Comparison of ENCODE assay signal across 1 cellular context in genomic region chr12:70052931-70053497, GRCh38.
TF ChIP-seq lines count a peak whose summit lies in the region.

No MANE protein-coding gene starts in this region.

TF ChIP-seq in HepG2, 621 proteins besides CTCF, POLR2A, EP300 and RAD21 (continued from another document):
- TF ChIP-seq, protein P1, sequence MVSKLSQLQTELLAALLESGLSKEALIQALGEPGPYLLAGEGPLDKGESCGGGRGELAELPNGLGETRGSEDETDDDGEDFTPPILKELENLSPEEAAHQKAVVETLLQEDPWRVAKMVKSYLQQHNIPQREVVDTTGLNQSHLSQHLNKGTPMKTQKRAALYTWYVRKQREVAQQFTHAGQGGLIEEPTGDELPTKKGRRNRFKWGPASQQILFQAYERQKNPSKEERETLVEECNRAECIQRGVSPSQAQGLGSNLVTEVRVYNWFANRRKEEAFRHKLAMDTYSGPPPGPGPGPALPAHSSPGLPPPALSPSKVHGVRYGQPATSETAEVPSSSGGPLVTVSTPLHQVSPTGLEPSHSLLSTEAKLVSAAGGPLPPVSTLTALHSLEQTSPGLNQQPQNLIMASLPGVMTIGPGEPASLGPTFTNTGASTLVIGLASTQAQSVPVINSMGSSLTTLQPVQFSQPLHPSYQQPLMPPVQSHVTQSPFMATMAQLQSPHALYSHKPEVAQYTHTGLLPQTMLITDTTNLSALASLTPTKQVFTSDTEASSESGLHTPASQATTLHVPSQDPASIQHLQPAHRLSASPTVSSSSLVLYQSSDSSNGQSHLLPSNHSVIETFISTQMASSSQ (IDR thresholded peaks at IDR 0.05; ENCODE audit: low read depth): no peak
- TF ChIP-seq, protein P1 (CRISPR knock-in tag; IDR thresholded peaks at IDR 0.05; ENCODE audit: borderline replicate concordance): 0 out of 2 replicates have a peak, but pooled peaks have one; percentile 19
- TF ChIP-seq SOX6 (IDR thresholded peaks at IDR 0.05) (no peak), SOX6 (CRISPR knock-in tag; IDR thresholded peaks at IDR 0.05) (peak; percentile 93), EHMT2 (IDR thresholded peaks at IDR 0.05; ENCODE audit: borderline replicate concordance, low read depth, low read length) (peak; percentile 58; the same call in 1 of the 2 replicates), ZNF576 (CRISPR knock-in tag; IDR thresholded peaks at IDR 0.05) (no peak), FOXK1 (CRISPR knock-in tag; IDR thresholded peaks at IDR 0.05; ENCODE audit: borderline replicate concordance, low read depth) (0 out of 2 replicates have a peak, but pooled peaks have one; percentile 15), TCF12 (IDR thresholded peaks at IDR 0.05) (no peak), TCF12 (CRISPR knock-in tag; IDR thresholded peaks at IDR 0.05) (no peak), MIER3 (CRISPR knock-in tag; IDR thresholded peaks at IDR 0.05; ENCODE audit: borderline replicate concordance) (peak; percentile 71; the same call in 1 of the 2 replicates), ZNF878 (CRISPR knock-in tag; IDR thresholded peaks at IDR 0.05) (peak; percentile 40; the same call in 1 of the 2 replicates), RNF219 (CRISPR knock-in tag; IDR thresholded peaks at IDR 0.05) (no peak), ZNF746 (CRISPR knock-in tag; IDR thresholded peaks at IDR 0.05) (no peak), POGZ (CRISPR knock-in tag; IDR thresholded peaks at IDR 0.05) (peak; percentile 75), NCOA2 (CRISPR knock-in tag; IDR thresholded peaks at IDR 0.05) (peak; percentile 34; the same call in 1 of the 2 replicates), HNF4G (IDR thresholded peaks at IDR 0.05; ENCODE audit: borderline replicate concordance, low read depth, low read length) (peak; percentile 62; the same call in 1 of the 2 replicates), HNF4G (CRISPR knock-in tag; IDR thresholded peaks at IDR 0.05; ENCODE audit: borderline replicate concordance, low read depth) (peak; percentile 53; the same call in 1 of the 2 replicates), MAFK (conservative IDR thresholded peaks at IDR 0.05 in 1 of 2, IDR thresholded peaks at IDR 0.05 in 1 of 2; ENCODE audit: low read length in 2 of 2) (peak in 1 of 2 experiments; percentile 26; a peak in 1 of 4 replicates), MIER2 (CRISPR knock-in tag; IDR thresholded peaks at IDR 0.05) (0 out of 2 replicates have a peak, but pooled peaks have one; percentile 23), ELF3 (CRISPR knock-in tag; IDR thresholded peaks at IDR 0.05) (peak; percentile 52), CEBPG (CRISPR knock-in tag; IDR thresholded peaks at IDR 0.05) (peak; percentile 96), AHDC1 (CRISPR knock-in tag; IDR thresholded peaks at IDR 0.05; ENCODE audit: borderline replicate concordance) (peak; percentile 77), RFX3 (CRISPR knock-in tag; IDR thresholded peaks at IDR 0.05) (no peak), NFE2L2 (IDR thresholded peaks at IDR 0.05; ENCODE audit: low read length) (peak; percentile 82), ZNF562 (CRISPR knock-in tag; IDR thresholded peaks at IDR 0.05; ENCODE audit: borderline replicate concordance) (no peak), FOXO4 (CRISPR knock-in tag; conservative IDR thresholded peaks at IDR 0.05) (no peak), FOSL1 (CRISPR knock-in tag; IDR thresholded peaks at IDR 0.05; ENCODE audit: borderline replicate concordance) (peak; percentile 96), ZFP1 (CRISPR knock-in tag; IDR thresholded peaks at IDR 0.05) (0 out of 2 replicates have a peak, but pooled peaks have one; percentile 65), NR2C2 (CRISPR knock-in tag; IDR thresholded peaks at IDR 0.05; ENCODE audit: borderline replicate concordance) (peak; percentile 75), SMYD3 (CRISPR knock-in tag; IDR thresholded peaks at IDR 0.05) (no peak), MAX (IDR thresholded peaks at IDR 0.05) (0 out of 2 replicates have a peak, but pooled peaks have one; percentile 17)
- TF ChIP-seq, protein P2, sequence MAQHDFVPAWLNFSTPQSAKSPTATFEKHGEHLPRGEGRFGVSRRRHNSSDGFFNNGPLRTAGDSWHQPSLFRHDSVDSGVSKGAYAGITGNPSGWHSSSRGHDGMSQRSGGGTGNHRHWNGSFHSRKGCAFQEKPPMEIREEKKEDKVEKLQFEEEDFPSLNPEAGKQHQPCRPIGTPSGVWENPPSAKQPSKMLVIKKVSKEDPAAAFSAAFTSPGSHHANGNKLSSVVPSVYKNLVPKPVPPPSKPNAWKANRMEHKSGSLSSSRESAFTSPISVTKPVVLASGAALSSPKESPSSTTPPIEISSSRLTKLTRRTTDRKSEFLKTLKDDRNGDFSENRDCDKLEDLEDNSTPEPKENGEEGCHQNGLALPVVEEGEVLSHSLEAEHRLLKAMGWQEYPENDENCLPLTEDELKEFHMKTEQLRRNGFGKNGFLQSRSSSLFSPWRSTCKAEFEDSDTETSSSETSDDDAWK (CRISPR knock-in tag; IDR thresholded peaks at IDR 0.05): no peak
- TF ChIP-seq, protein P3, sequence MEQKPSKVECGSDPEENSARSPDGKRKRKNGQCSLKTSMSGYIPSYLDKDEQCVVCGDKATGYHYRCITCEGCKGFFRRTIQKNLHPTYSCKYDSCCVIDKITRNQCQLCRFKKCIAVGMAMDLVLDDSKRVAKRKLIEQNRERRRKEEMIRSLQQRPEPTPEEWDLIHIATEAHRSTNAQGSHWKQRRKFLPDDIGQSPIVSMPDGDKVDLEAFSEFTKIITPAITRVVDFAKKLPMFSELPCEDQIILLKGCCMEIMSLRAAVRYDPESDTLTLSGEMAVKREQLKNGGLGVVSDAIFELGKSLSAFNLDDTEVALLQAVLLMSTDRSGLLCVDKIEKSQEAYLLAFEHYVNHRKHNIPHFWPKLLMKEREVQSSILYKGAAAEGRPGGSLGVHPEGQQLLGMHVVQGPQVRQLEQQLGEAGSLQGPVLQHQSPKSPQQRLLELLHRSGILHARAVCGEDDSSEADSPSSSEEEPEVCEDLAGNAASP (CRISPR knock-in tag; IDR thresholded peaks at IDR 0.05; ENCODE audit: borderline replicate concordance): peak; percentile 93
- TF ChIP-seq, protein P4, sequence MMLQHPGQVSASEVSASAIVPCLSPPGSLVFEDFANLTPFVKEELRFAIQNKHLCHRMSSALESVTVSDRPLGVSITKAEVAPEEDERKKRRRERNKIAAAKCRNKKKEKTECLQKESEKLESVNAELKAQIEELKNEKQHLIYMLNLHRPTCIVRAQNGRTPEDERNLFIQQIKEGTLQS (CRISPR knock-in tag; IDR thresholded peaks at IDR 0.05): peak; percentile 99
